Comparison of ENCODE assay signal across 1 cellular context in the genomic region with DNA sequence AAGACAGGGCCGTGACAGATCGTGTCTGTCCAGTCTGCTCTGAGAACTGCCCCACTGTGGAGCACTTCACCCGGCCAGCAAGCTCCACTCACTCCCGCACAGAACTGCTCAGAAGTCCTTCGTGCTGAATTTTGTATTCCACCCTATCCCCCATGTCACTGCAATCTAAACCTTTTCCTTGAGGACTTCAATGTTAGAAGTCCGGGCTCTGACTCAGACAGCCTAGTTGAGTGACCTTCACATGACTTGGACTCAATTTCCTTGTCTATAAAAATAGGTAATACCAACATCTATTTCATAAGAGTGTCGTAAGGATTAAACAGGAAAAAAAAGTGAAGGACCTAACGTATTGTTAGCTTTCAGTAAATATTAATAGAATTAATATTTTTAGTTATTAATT.
TF ChIP-seq lines count a peak whose summit lies in the region.

No MANE protein-coding gene starts in this region.

TF ChIP-seq in IMR-90, 13 proteins besides CTCF, POLR2A, EP300 and RAD21 (continued from another document):
- no peak for TF ChIP-seq BHLHE40 (IDR thresholded peaks at IDR 0.05; ENCODE audit: low read depth, low read length)
